ENCODE assay signal across 8 cellular contexts in genomic region chr19:8389891-8390616, GRCh38. TPM values are rescaled to one million over a fixed set of nuclear protein-coding genes. Genes with fewer than 3 reads are reported as not detected.
DNase-seq lines count a peak whose midpoint lies in the region; ATAC-seq, FAIRE-seq and TF ChIP-seq lines count a peak whose summit lies in the region.

Gene RAB11B, plus strand, starts transcription at chr19:8390360. Its CDS starts 57 bp downstream, at chr19:8390417.

- peak within 1 kb of the TSS; percentile 95 for H2AFZ ChIP-seq in IMR-90 (replicated peaks; ENCODE audit: low read length, poor library complexity)
- peak within 1 kb of the TSS; percentile 12 for H2AFZ ChIP-seq in endothelial cell of umbilical vein (ENCODE audit: low read depth, low read length)

- no peaks in the 10 kb centered on the region for H3K9me3 ChIP-seq in IMR-90 (ENCODE audit: control insufficient read depth, insufficient read depth, low read length)
- no peaks in the 10 kb centered on the region for H3K9me3 ChIP-seq in endothelial cell of umbilical vein (replicated peaks; ENCODE audit: control insufficient read depth, insufficient read depth, low read length)

- no peak within 1 kb of the TSS for H2BK20ac ChIP-seq in IMR-90 (ENCODE audit: low read depth, low read length)

- peaks cover 16% of the 10 kb centered on the region for H3K4me1 ChIP-seq in IMR-90 (ENCODE audit: control insufficient read depth, insufficient read depth, low read length)
- H3K4me1 ChIP-seq in endothelial cell of umbilical vein (ENCODE audit: control insufficient read depth, extremely low read depth, insufficient read depth, low read length): peaks cover 23% of the 10 kb centered on the region

- no peak within 1 kb of the TSS; the same call in 1 of the 2 replicates for H3K18ac ChIP-seq in IMR-90 (ENCODE audit: low read depth, low read length)

- H3K27ac ChIP-seq in IMR-90 (ENCODE audit: insufficient read depth, low read length) (peak within 1 kb of the TSS; percentile 86), endothelial cell of umbilical vein (ENCODE audit: insufficient read depth, low read depth, low read length) (peak within 1 kb of the TSS; percentile 97)

- H3K27me3 ChIP-seq in IMR-90 (ENCODE audit: control insufficient read depth, insufficient read depth, low read length): no peaks in the 10 kb centered on the region
- no peaks in the 10 kb centered on the region for H3K27me3 ChIP-seq in endothelial cell of umbilical vein (ENCODE audit: control insufficient read depth in 2 of 2, insufficient read depth in 2 of 2, low read length in 2 of 2)

- H3K4me2 ChIP-seq in IMR-90 (ENCODE audit: low read depth, low read length): peak within 1 kb of the TSS; percentile 77
- H3K4me2 ChIP-seq in endothelial cell of umbilical vein (ENCODE audit: insufficient read depth, low read length): peak within 1 kb of the TSS; percentile 54

- in situ Hi-C loops in IMR-90 (cut with MboI; ENCODE audit: low sequenced_read_pairs): no loop called here

- H3K9me1 ChIP-seq in IMR-90 (ENCODE audit: insufficient read depth, low read length): peaks cover 15% of the 10 kb centered on the region
- no peaks in the 10 kb centered on the region for H3K9me1 ChIP-seq in endothelial cell of umbilical vein (replicated peaks; ENCODE audit: control insufficient read depth, extremely low read depth, insufficient read depth, low read length)

- peaks cover 39% of the 10 kb centered on the region for H4K20me1 ChIP-seq in IMR-90 (ENCODE audit: insufficient read depth, low read length)
- H4K20me1 ChIP-seq in endothelial cell of umbilical vein (replicated peaks; ENCODE audit: control insufficient read depth, extremely low read depth, insufficient read depth, low read length): no peaks in the 10 kb centered on the region

- TF ChIP-seq RAD21 in IMR-90 (IDR thresholded peaks at IDR 0.05; ENCODE audit: low read length): no peak

- POLR2A ChIA-PET in IMR-90 (lab: Charles Lee; ENCODE audit: unreplicated experiment): interaction anchor here (0.5 to 1.0 kb wide), 2 partner anchors 31 to 462 kb away, joined by 4 to 5 read pairs; no protein-coding TSS in a partner anchor
- POLR2A ChIA-PET in endothelial cell of umbilical vein (lab: Charles Lee): interaction anchor here (0.6 to 2.0 kb wide), 11 partner anchors 23 to 124 kb away, joined by 3 to 8 read pairs (median 4); partner anchors contain the start of genes HNRNPM, KANK3, MARCHF2 and ZNF414

- H2AK5ac ChIP-seq in IMR-90 (ENCODE audit: low read depth, low read length): peak within 1 kb of the TSS; percentile 96

- DNase-seq in DMS 273 (lab: John Stamatoyannopoulos, UW; ENCODE audit: unreplicated experiment): peak; percentile 100
- peak; percentile 99 for DNase-seq in IMR-90
- DNase-seq in OCI-M1 (lab: John Stamatoyannopoulos, UW): peak; percentile 100
- DNase-seq in activated T-cell treated with anti-CD3 and anti-CD28 coated beads for 24 hours (ENCODE audit: low read depth): peak; percentile 98
- peak; percentile 100 for DNase-seq in endothelial cell of umbilical vein (ENCODE audit: low read depth, low spot score)
- peak; percentile 100 for DNase-seq in midbrain (lab: John Stamatoyannopoulos, UW)
- DNase-seq in stimulated activated CD8-positive, alpha-beta memory T cell treated with anti-CD3 and anti-CD28 coated beads, Interleukin-2, amount 100 ng/mL, for 1 hour (ENCODE audit: low read depth in 2 of 2): peak; percentile 94 to 96

- peaks cover 12 to 44% of the 10 kb centered on the region in 2 experiments; a peak in 3 of 4 replicates for H3K79me1 ChIP-seq in IMR-90 (ENCODE audit: low read depth in 1 of 2, low read length in 2 of 2)

- TF ChIP-seq CTCF in IMR-90 (conservative IDR thresholded peaks at IDR 0.05; ENCODE audit: low read depth, low read length): no peak
- no peak for TF ChIP-seq CTCF in endothelial cell of umbilical vein (IDR thresholded peaks at IDR 0.05; ENCODE audit: extremely low read depth in 1 of 2, insufficient read depth in 1 of 2, low read depth in 1 of 2, low read length in 2 of 2)

- peak; percentile 99 for FAIRE-seq in endothelial cell of umbilical vein (lab: Jason Lieb, UNC)

- intact Hi-C loops in IMR-90 (cut with micrococcal nuclease) (loop anchor here (1.0 kb wide), 1 partner anchor 23 kb away; no protein-coding TSS in a partner anchor), endothelial cell of umbilical vein (cut with micrococcal nuclease) (loop anchor here (1.0 kb wide), 4 partner anchors 23 to 35 kb away; partner anchors contain the start of gene MARCHF2)

- peak; percentile 87 for ATAC-seq in GM21528 (IDR thresholded peaks at IDR 0.05; ENCODE audit: low FRiP score, unreplicated experiment)
- ATAC-seq in IMR-90 (ENCODE audit: low read depth): peak; percentile 96

- BruUV-seq in IMR-90 (replicated peaks; lab: Mats Ljungman, UMichigan) (no TSS peak), endothelial cell of umbilical vein (replicated peaks; lab: Mats Ljungman, UMichigan) (no TSS peak)

- H3K4ac ChIP-seq in IMR-90 (ENCODE audit: low read depth, low read length): peak within 1 kb of the TSS; percentile 91

- H3K9ac ChIP-seq in IMR-90 (ENCODE audit: low read depth, low read length): peak within 1 kb of the TSS; percentile 71
- H3K9ac ChIP-seq in endothelial cell of umbilical vein (replicated peaks; ENCODE audit: extremely low read depth, insufficient read depth, low read length): peak within 1 kb of the TSS; percentile 98

- peak within 1 kb of the TSS; percentile 42 for H3K56ac ChIP-seq in IMR-90 (ENCODE audit: extremely low read depth, insufficient read depth, low read length)

- H3K14ac ChIP-seq in IMR-90 (replicated peaks; ENCODE audit: low read depth, low read length): peak within 1 kb of the TSS; percentile 75

- H3K4me3 ChIP-seq in IMR-90 (ENCODE audit: insufficient read depth, low read depth, low read length) (peak within 1 kb of the TSS; percentile 72), endothelial cell of umbilical vein (replicated peaks in 1 of 3; ENCODE audit: insufficient read depth in 1 of 3, low read depth in 1 of 3, low read length in 3 of 3) (peak within 1 kb of the TSS; percentile 62 to 93 (median 69))

- H4K8ac ChIP-seq in IMR-90 (ENCODE audit: low read depth in 2 of 2, low read length in 2 of 2): peak within 1 kb of the TSS; percentile 78 to 91

- H3K36me3 ChIP-seq in IMR-90 (ENCODE audit: control insufficient read depth, insufficient read depth, low read length): no peaks in the 10 kb centered on the region
- no peaks in the 10 kb centered on the region for H3K36me3 ChIP-seq in endothelial cell of umbilical vein (ENCODE audit: control insufficient read depth in 2 of 2, extremely low read depth in 1 of 2, insufficient read depth in 2 of 2, low read length in 2 of 2)

- WGBS in IMR-90 (ENCODE audit: extremely low coverage in 2 of 2, insufficient read length in 1 of 2), 2 experiments: 0% methylated on average over 28 of the region's 70 CpGs; no CpG with 5 or more reads in 1 of the 2 experiments

- TF ChIP-seq POLR2A in IMR-90 (IDR thresholded peaks at IDR 0.05; ENCODE audit: low read depth, low read length): peak; percentile 87
- TF ChIP-seq POLR2A in endothelial cell of umbilical vein (IDR thresholded peaks at IDR 0.05; ENCODE audit: low read depth, low read length): peak; percentile 54

- CTCF ChIA-PET in IMR-90 (lab: Yijun Ruan, JAX) (interaction anchor here (1.0 kb wide), 1 partner anchor 116 kb away, joined by 3 read pairs; no protein-coding TSS in a partner anchor), endothelial cell of umbilical vein (lab: Charles Lee) (interaction anchor here (0.8 to 5.0 kb wide), 7 partner anchors 9 to 116 kb away, joined by 3 to 29 read pairs (median 6); partner anchors contain the start of genes ANGPTL4 and MARCHF2)

- peak within 1 kb of the TSS; percentile 80 for H2BK5ac ChIP-seq in IMR-90 (ENCODE audit: low read depth, low read length, poor library complexity, severe bottlenecking)

- H3K23ac ChIP-seq in IMR-90 (ENCODE audit: low read depth, low read length): no peak within 1 kb of the TSS; the same call in 1 of the 2 replicates

- 0 out of 3 replicates have a peak within 1 kb of the TSS, but pooled peaks have one; percentile 25 for H2BK15ac ChIP-seq in IMR-90 (ENCODE audit: low read depth, low read length)

- peak within 1 kb of the TSS; percentile 31; the same call in 1 of the 2 replicates for H2BK120ac ChIP-seq in IMR-90 (ENCODE audit: low read depth, low read length)

- peak within 1 kb of the TSS; percentile 96 for H2AK9ac ChIP-seq in IMR-90 (replicated peaks; ENCODE audit: low read depth, low read length, poor library complexity)

- H3K79me2 ChIP-seq in endothelial cell of umbilical vein (ENCODE audit: control insufficient read depth, insufficient read depth, low read length): peaks cover 30% of the 10 kb centered on the region

- dilution Hi-C loops in IMR-90 (cut with HindIII; ENCODE audit: low sequenced_read_pairs, unreplicated experiment): no loop called here
- dilution Hi-C loops in endothelial cell of umbilical vein (cut with MboI; ENCODE audit: extremely low pct_ligation_motif_present, low sequenced_read_pairs): no loop called here

- H4K91ac ChIP-seq in IMR-90 (ENCODE audit: insufficient read depth, low read depth, low read length): peak within 1 kb of the TSS; percentile 86; the same call in 1 of the 2 replicates

- peak within 1 kb of the TSS; percentile 47 for H4K5ac ChIP-seq in IMR-90 (ENCODE audit: low read depth, low read length)

TF ChIP-seq in IMR-90, 13 proteins besides CTCF, POLR2A, EP300 and RAD21 (continues in another document):
- TF ChIP-seq NFE2L2 (IDR thresholded peaks at IDR 0.05; ENCODE audit: low read depth, low read length) (0 out of 2 replicates have a peak, but pooled peaks have one; percentile 7), FOS (IDR thresholded peaks at IDR 0.05; ENCODE audit: low read depth, low read length) (peak; percentile 83; the same call in 1 of the 2 replicates)

TF ChIP-seq in endothelial cell of umbilical vein, 7 proteins besides CTCF, POLR2A, EP300 and RAD21 (continues in another document):
- TF ChIP-seq MYC (IDR thresholded peaks at IDR 0.05; ENCODE audit: low read depth, low read length): no peak
- TF ChIP-seq JUN (IDR thresholded peaks at IDR 0.05; ENCODE audit: borderline replicate concordance, insufficient read depth, insufficient read length, low read depth): peak; percentile 91
- TF ChIP-seq EZH2 (IDR thresholded peaks at IDR 0.05; ENCODE audit: borderline replicate concordance, low read depth, low read length, severe bottlenecking): no peak

RNA-seq across cellular contexts. Expression of gene RAB11B, which starts in this region (rescaled TPM):
- 8.2 and 12.2 TPM in 2 replicates for total RNA-seq in IMR-90 (2012; rRNA removed)
- polyA plus RNA-seq in IMR-90 (2012; rRNA removed): 117 and 120 TPM in 2 replicates
- 49.1 and 143 TPM in 2 replicates for polyA plus RNA-seq in IMR-90 (2012; cell fraction: cytosol; rRNA removed)
- polyA plus RNA-seq in IMR-90 (2012; cell fraction: nucleus; rRNA removed; ENCODE audit: low replicate concordance): 189 and 288 TPM in 2 replicates
- total RNA-seq in endothelial cell of umbilical vein: 92.2 and 99.8 TPM in 2 replicates
- polyA plus RNA-seq in endothelial cell of umbilical vein: 74.1 and 80.0 TPM in 2 replicates
- 54.1 and 72.1 TPM in 2 replicates for polyA plus RNA-seq in endothelial cell of umbilical vein (2011; cell fraction: cytosol; rRNA removed)
- 130 and 131 TPM in 2 replicates for polyA plus RNA-seq in endothelial cell of umbilical vein (2011; cell fraction: nucleus; rRNA removed)
- polyA plus RNA-seq in endothelial cell of umbilical vein (2012): 82.6 and 111 TPM in 2 replicates
- 58.4 and 64.1 TPM in 2 replicates for polyA minus RNA-seq in endothelial cell of umbilical vein
- polyA minus RNA-seq in endothelial cell of umbilical vein (2011; cell fraction: cytosol; rRNA and poly(A)+ RNA removed): 32.6 TPM
- 45.5 and 73.0 TPM in 2 replicates for polyA minus RNA-seq in endothelial cell of umbilical vein (2011; cell fraction: nucleus; rRNA and poly(A)+ RNA removed)

Comparison
In these comparisons a context has a peak if more than half of its experiments do, and no peak if none do; other contexts are left out.
1. Peak in every context shown above with its lines: DNase-seq, ATAC-seq, H3K4me3 ChIP-seq and H3K27ac ChIP-seq.